Comparison of ENCODE assay signal across 8 cellular contexts in genomic region chr7:151088856-151089699, GRCh38. TPM values are rescaled to one million over a fixed set of nuclear protein-coding genes. Genes with fewer than 3 reads are reported as not detected.
DNase-seq lines count a peak whose midpoint lies in the region; ATAC-seq and TF ChIP-seq lines count a peak whose summit lies in the region.

No MANE protein-coding gene starts in this region.

- H3K27ac ChIP-seq in RWPE2 (ENCODE audit: poor library complexity, severe bottlenecking): peak overlapping the region; percentile 66
- H3K27ac ChIP-seq in upper lobe of right lung: peak overlapping the region; percentile 84

- H3K27me3 ChIP-seq in RWPE2 (ENCODE audit: insufficient read depth, poor library complexity, severe bottlenecking) (no peaks in the 10 kb centered on the region), mononuclear cell (ENCODE audit: insufficient read depth, low read length) (peaks cover 6% of the 10 kb centered on the region), upper lobe of right lung (no peaks in the 10 kb centered on the region)

- H3K4me3 ChIP-seq in GM08714 (ENCODE audit: low read length) (peak overlapping the region; percentile 90; the same call in 1 of the 2 replicates), RWPE2 (ENCODE audit: severe bottlenecking) (peak overlapping the region; percentile 82), mononuclear cell (ENCODE audit: low read length) (peak overlapping the region; percentile 8), upper lobe of right lung (peak overlapping the region; percentile 88)

- intact Hi-C loops in upper lobe of right lung (cut with DNase I): no loop called here

- ATAC-seq in RWPE2 (ENCODE audit: low read depth) (peak; percentile 24), upper lobe of right lung (peak; percentile 54), GM19351 (IDR thresholded peaks at IDR 0.05; ENCODE audit: unreplicated experiment) (no peak), HG02623 (IDR thresholded peaks at IDR 0.05; ENCODE audit: unreplicated experiment) (no peak), GM19395 (IDR thresholded peaks at IDR 0.05; ENCODE audit: unreplicated experiment) (no peak)

- DNase-seq in RWPE2 (ENCODE audit: low spot score): peak; percentile 68
- DNase-seq in epidermal melanocyte (ENCODE audit: insufficient read length, low spot score): peak; percentile 70
- DNase-seq in upper lobe of right lung: peak; percentile 91

- H3K4me1 ChIP-seq in RWPE2 (ENCODE audit: insufficient read depth, poor library complexity, severe bottlenecking): peaks cover 3% of the 10 kb centered on the region
- H3K4me1 ChIP-seq in mononuclear cell (ENCODE audit: insufficient read depth, low read length): peaks cover 45% of the 10 kb centered on the region
- H3K4me1 ChIP-seq in upper lobe of right lung: peaks cover 53% of the 10 kb centered on the region

- H3K36me3 ChIP-seq in RWPE2 (ENCODE audit: low read depth): peaks cover 30% of the 10 kb centered on the region
- H3K36me3 ChIP-seq in upper lobe of right lung: peaks cover 9% of the 10 kb centered on the region

- TF ChIP-seq CTCF in RWPE2 (IDR thresholded peaks at IDR 0.05; ENCODE audit: poor library complexity, severe bottlenecking) (no peak), upper lobe of right lung (IDR thresholded peaks at IDR 0.05) (no peak)

- no peaks in the 10 kb centered on the region for H3K9me3 ChIP-seq in RWPE2 (ENCODE audit: severe bottlenecking)
- no peaks in the 10 kb centered on the region for H3K9me3 ChIP-seq in mononuclear cell (ENCODE audit: low read depth, low read length)
- no peaks in the 10 kb centered on the region for H3K9me3 ChIP-seq in upper lobe of right lung

RNA-seq across cellular contexts. Expression of gene AGAP3, which starts 2.8 kb away (rescaled TPM):
- total RNA-seq in mononuclear cell (23.6 TPM), upper lobe of right lung (152 TPM)

RNA-seq across cellular contexts. Expression of gene TMUB1, which starts 5.8 kb away (rescaled TPM):
- total RNA-seq in mononuclear cell (20.0 TPM), upper lobe of right lung (36.3 TPM)

RNA-seq across cellular contexts. Expression of gene FASTK, which starts 8.5 kb away (rescaled TPM):
- 33.6 TPM for total RNA-seq in mononuclear cell
- total RNA-seq in upper lobe of right lung: 54.2 TPM

RNA-seq across cellular contexts. Expression of gene SLC4A2, which starts 29.7 kb away (rescaled TPM):
- 9.4 TPM for total RNA-seq in mononuclear cell
- total RNA-seq in upper lobe of right lung: 178 TPM

RNA-seq across cellular contexts. Expression of gene CDK5, which starts 31.4 kb away (rescaled TPM):
- total RNA-seq in mononuclear cell (3.7 TPM), upper lobe of right lung (10.4 TPM)

Comparison
In these comparisons a context has a peak if more than half of its experiments do, and no peak if none do; other contexts are left out.
1. H3K4me3 ChIP-seq: peak in every context shown above with its lines; median percentile 90 in GM08714; 88 in upper lobe of right lung; 82 in RWPE2; 8 in mononuclear cell.
2. ATAC-seq: peak in RWPE2 (single experiment) and upper lobe of right lung (single experiment); none in GM19351 (single experiment), HG02623 (single experiment) and GM19395 (single experiment).
3. Peak in every context shown above with its lines, with median percentiles within 50 percentile points of each other: DNase-seq.